8 cellular contexts compared by ENCODE assay signal in the genomic region with DNA sequence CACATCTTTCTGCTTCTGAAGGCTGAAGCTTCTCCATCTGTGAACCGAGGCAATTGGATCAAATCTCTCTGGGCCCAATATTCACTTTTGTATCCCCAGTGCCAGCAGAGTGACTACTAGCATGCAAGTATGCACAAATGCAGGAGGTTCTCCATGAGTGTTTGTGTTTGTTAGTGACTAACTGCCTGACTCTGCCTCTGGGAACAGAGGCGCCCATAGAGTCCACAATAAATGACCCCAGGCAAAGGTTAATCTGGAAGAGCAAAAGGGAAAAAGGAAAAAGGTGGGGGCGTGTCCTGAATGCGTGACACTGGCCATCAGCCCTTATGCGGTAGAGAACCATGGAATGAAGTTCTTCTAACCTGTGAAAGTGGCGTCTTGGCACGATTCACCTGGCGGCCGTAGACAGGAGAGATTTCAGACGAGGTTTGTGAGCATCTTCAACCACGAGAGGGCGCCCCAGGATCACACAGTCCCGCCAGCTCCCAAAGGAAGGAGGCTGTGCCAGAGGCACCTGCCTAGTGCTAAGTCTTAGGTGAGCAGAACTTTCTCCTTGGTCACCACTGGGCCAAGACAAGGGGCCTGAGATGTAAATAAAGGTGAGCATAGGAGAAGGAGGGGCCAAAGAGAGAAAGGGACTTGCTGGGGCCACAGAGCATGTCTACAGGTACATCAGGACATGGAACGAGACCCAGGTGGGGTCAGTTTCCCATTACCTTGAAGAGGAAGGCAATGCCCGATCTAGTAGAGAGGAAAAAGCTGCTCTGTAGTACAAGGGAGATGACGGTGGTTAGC. TPM values are rescaled to one million over a fixed set of nuclear protein-coding genes. Genes with fewer than 3 reads are reported as not detected.
DNase-seq lines count a peak whose midpoint lies in the region; ATAC-seq and TF ChIP-seq lines count a peak whose summit lies in the region.

No MANE protein-coding gene starts in this region.

- no peak for ATAC-seq in GM21381 (IDR thresholded peaks at IDR 0.05; ENCODE audit: unreplicated experiment)

- no peak overlapping the region for H3K9ac ChIP-seq in NT2/D1 (ENCODE audit: insufficient read length, low read depth)

- peaks cover 32% of the 10 kb centered on the region for H3K36me3 ChIP-seq in NT2/D1 (ENCODE audit: insufficient read depth, insufficient read length, low read length)

- H3K27me3 ChIP-seq in NT2/D1 (ENCODE audit: insufficient read depth, insufficient read length): no peaks in the 10 kb centered on the region

- no peak overlapping the region for H3K4me3 ChIP-seq in NT2/D1 (ENCODE audit: insufficient read length, low read depth)

- TF ChIP-seq POLR2A in erythroblast (IDR thresholded peaks at IDR 0.05; ENCODE audit: low read length): no peak

- no peaks in the 10 kb centered on the region for H3K9me3 ChIP-seq in NT2/D1 (ENCODE audit: insufficient read depth, low read length)

- DNase-seq in DMS153 (lab: John Stamatoyannopoulos, UW): peak; percentile 49
- DNase-seq in HUDEP-2 (lab: John Stamatoyannopoulos, UW; ENCODE audit: unreplicated experiment in 76 of 76): peak in 67 of 76 experiments; percentile 4 to 81 (median 54)
- DNase-seq in NT2/D1 (ENCODE audit: low read depth, low spot score): peak; percentile 85
- peak; percentile 61 for DNase-seq in activated CD8-positive, alpha-beta memory T cell treated with anti-CD3 and anti-CD28 coated beads, Interleukin-2, amount 50 U/mL, for 1 hour (ENCODE audit: extremely low read depth)
- peak; percentile 73 to 89 for DNase-seq in erythroblast (lab: John Stamatoyannopoulos, UW)
- DNase-seq in myocyte (ENCODE audit: low read depth): peak; percentile 72
- peak; percentile 67 to 71 for DNase-seq in stimulated activated CD8-positive, alpha-beta memory T cell treated with anti-CD3 and anti-CD28 coated beads, Interleukin-7, amount 100 ng/mL, for 4 hours (ENCODE audit: low read depth in 2 of 2)

- H3K4me1 ChIP-seq in NT2/D1 (ENCODE audit: insufficient read depth, insufficient read length): peaks cover 9% of the 10 kb centered on the region

RNA-seq across cellular contexts. Expression of gene RBPMS2, which starts 44.2 kb away (rescaled TPM):
- total RNA-seq in myocyte: not detected in 2 replicates
- 0.10 TPM for polyA plus RNA-seq in myocyte (2012)
